Comparison of ENCODE assay signal across 1 cellular context in the genomic region with DNA sequence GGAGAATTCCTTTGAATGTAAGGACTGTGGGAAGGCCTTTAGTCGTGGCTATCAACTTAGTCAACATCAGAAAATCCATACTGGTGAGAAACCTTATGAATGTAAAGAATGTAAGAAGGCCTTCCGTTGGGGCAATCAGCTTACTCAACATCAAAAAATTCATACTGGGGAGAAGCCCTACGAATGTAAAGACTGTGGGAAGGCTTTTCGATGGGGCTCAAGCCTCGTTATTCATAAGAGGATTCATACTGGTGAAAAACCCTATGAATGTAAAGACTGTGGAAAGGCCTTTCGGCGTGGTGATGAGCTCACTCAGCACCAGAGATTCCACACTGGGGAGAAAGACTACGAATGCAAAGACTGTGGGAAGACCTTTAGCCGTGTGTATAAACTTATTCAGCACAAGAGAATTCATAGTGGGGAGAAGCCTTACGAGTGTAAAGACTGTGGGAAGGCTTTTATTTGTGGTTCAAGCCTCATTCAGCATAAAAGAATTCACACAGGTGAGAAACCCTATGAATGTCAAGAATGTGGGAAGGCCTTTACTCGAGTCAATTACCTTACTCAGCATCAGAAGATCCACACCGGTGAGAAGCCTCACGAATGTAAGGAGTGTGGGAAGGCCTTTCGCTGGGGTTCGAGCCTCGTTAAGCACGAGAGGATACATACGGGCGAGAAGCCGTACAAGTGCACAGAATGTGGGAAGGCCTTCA.
TF ChIP-seq lines count a peak whose summit lies in the region.

No MANE protein-coding gene starts in this region.

TF ChIP-seq in SK-N-SH treated with all-trans-retinoic acid at 6 μM for 48 hours, 23 proteins besides CTCF, POLR2A, EP300 and RAD21 (continued from another document):
- TF ChIP-seq, protein P1, sequence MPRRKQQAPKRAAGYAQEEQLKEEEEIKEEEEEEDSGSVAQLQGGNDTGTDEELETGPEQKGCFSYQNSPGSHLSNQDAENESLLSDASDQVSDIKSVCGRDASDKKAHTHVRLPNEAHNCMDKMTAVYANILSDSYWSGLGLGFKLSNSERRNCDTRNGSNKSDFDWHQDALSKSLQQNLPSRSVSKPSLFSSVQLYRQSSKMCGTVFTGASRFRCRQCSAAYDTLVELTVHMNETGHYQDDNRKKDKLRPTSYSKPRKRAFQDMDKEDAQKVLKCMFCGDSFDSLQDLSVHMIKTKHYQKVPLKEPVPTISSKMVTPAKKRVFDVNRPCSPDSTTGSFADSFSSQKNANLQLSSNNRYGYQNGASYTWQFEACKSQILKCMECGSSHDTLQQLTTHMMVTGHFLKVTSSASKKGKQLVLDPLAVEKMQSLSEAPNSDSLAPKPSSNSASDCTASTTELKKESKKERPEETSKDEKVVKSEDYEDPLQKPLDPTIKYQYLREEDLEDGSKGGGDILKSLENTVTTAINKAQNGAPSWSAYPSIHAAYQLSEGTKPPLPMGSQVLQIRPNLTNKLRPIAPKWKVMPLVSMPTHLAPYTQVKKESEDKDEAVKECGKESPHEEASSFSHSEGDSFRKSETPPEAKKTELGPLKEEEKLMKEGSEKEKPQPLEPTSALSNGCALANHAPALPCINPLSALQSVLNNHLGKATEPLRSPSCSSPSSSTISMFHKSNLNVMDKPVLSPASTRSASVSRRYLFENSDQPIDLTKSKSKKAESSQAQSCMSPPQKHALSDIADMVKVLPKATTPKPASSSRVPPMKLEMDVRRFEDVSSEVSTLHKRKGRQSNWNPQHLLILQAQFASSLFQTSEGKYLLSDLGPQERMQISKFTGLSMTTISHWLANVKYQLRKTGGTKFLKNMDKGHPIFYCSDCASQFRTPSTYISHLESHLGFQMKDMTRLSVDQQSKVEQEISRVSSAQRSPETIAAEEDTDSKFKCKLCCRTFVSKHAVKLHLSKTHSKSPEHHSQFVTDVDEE (CRISPR knock-in tag; IDR thresholded peaks at IDR 0.05), result no peak
- no peak for TF ChIP-seq PATZ1 (CRISPR knock-in tag; IDR thresholded peaks at IDR 0.05; ENCODE audit: borderline replicate concordance)
- TF ChIP-seq CSRNP3 (CRISPR knock-in tag; IDR thresholded peaks at IDR 0.05), result no peak
